ENCODE assay signal across 14 cellular contexts in genomic region chr19:40758491-40758890, GRCh38. TPM values are rescaled to one million over a fixed set of nuclear protein-coding genes. Genes with fewer than 3 reads are reported as not detected.
DNase-seq lines count a peak whose midpoint lies in the region; ATAC-seq and TF ChIP-seq lines count a peak whose summit lies in the region.
"Had no signal": no experiment of that assay in that cellular context is flagged by ENCODE, and none has a peak within 500 bp of the region (broad histone marks: within the 10 kb centered on the region; RNA-seq: fewer than 3 reads in every experiment).

No MANE protein-coding gene starts in this region.

- H2AFZ ChIP-seq in H9 (ENCODE audit: low read length) = no peak overlapping the region

- H3K79me1 ChIP-seq in H9 (ENCODE audit: insufficient read depth, low read depth, low read length, poor library complexity, severe bottlenecking) = peaks cover 17% of the 10 kb centered on the region

- peaks cover 62% of the 10 kb centered on the region for H3K4me1 Mint-ChIP-seq in activated naive CD8-positive, alpha-beta T cell (ENCODE audit: low read depth)
- peaks cover 82% of the 10 kb centered on the region for H3K4me1 Mint-ChIP-seq in activated naive CD8-positive, alpha-beta T cell treated with anti-CD3 and anti-CD28 coated beads, Interleukin-2, amount 50 U/mL, for 24 hours
- H3K4me1 Mint-ChIP-seq in H9 = peaks cover 14 to 15% of the 10 kb centered on the region in 2 experiments
- H3K4me1 Mint-ChIP-seq in activated T-helper 1 cell treated with anti-CD3 and anti-CD28 coated beads, Interleukin-12 subunit alpha, Interleukin-12 subunit beta, Interleukin-2, Interleukin-4 antibody, amounts not matched to agents 30 ng/mL and 10 ng/mL and 1 ng/mL, durations not matched to agents 14 hours and 24 hours and 36 hours (ENCODE audit: low read depth) = peaks cover 60% of the 10 kb centered on the region
- H3K4me1 Mint-ChIP-seq in stimulated activated naive B cell treated with anti-CD40 and anti-IgM and Interleukin-4, amounts not matched to agents 10 μg/mL and 1 μg/mL and 100 μg/mL, for 72 hours = peaks cover 39 to 63% of the 10 kb centered on the region in 2 donors

- no peak overlapping the region for H3K4me2 ChIP-seq in H9 (ENCODE audit: insufficient read depth, insufficient read length, low read length)

- no peak overlapping the region for H2BK15ac ChIP-seq in H9 (ENCODE audit: low read depth, low read length)

- DNase-seq in activated naive CD8-positive, alpha-beta T cell treated with anti-CD3 and anti-CD28 coated beads, Interleukin-2, amount 50 U/mL, for 24 hours = no peak
- no peak for DNase-seq in H9
- DNase-seq in activated T-helper 1 cell treated with anti-CD3 and anti-CD28 coated beads, Interleukin-12 subunit alpha, Interleukin-12 subunit beta, Interleukin-2, Interleukin-4 antibody, amounts not matched to agents 30 ng/mL and 10 ng/mL and 1 ng/mL, durations not matched to agents 14 hours and 24 hours and 36 hours (ENCODE audit: low spot score) = no peak
- DNase-seq in stimulated activated naive B cell treated with anti-CD40 and anti-IgM and Interleukin-4, amounts not matched to agents 10 μg/mL and 1 μg/mL and 100 μg/mL, for 72 hours = no peak
- no peak for DNase-seq in stimulated activated CD4-positive, alpha-beta T cell treated with anti-CD3 and anti-CD28 coated beads, Interleukin-4, amount 100 ng/mL, for 1 hour
- DNase-seq: BE2C; CD4-positive, alpha-beta memory T cell; DMS79; HCEC 1CT; NCI-H187 treated with DMSO at 0.1 percent for 48 hours; NCI-H345; RPMI8226 had no signal

- H3K23ac ChIP-seq in H9 (ENCODE audit: insufficient read length, low read depth, low read length) = no peak overlapping the region

- no peak overlapping the region for H3K18ac ChIP-seq in H9 (ENCODE audit: insufficient read length, low read depth, low read length)

- no peak overlapping the region for H3K56ac ChIP-seq in H9 (ENCODE audit: insufficient read length, low read depth, low read length)

- H3K27me3 Mint-ChIP-seq in activated naive CD8-positive, alpha-beta T cell = no peaks in the 10 kb centered on the region
- H3K27me3 Mint-ChIP-seq in activated naive CD8-positive, alpha-beta T cell treated with anti-CD3 and anti-CD28 coated beads, Interleukin-2, amount 50 U/mL, for 24 hours = no peaks in the 10 kb centered on the region
- no peaks in the 10 kb centered on the region for H3K27me3 Mint-ChIP-seq in H9 (ENCODE audit: low read depth)
- no peaks in the 10 kb centered on the region for H3K27me3 Mint-ChIP-seq in activated T-helper 1 cell treated with anti-CD3 and anti-CD28 coated beads, Interleukin-12 subunit alpha, Interleukin-12 subunit beta, Interleukin-2, Interleukin-4 antibody, amounts not matched to agents 30 ng/mL and 10 ng/mL and 1 ng/mL, durations not matched to agents 14 hours and 24 hours and 36 hours (ENCODE audit: insufficient read depth)
- H3K27me3 Mint-ChIP-seq in stimulated activated naive B cell treated with anti-CD40 and anti-IgM and Interleukin-4, amounts not matched to agents 10 μg/mL and 1 μg/mL and 100 μg/mL, for 72 hours = no peaks in the 10 kb centered on the region
- H3K27me3 Mint-ChIP-seq: CD4-positive, alpha-beta memory T cell had no signal

- no peaks in the 10 kb centered on the region; the same call in 1 of the 2 replicates for H3K27me3 ChIP-seq in H9 (ENCODE audit: insufficient read depth, low read length)
- H3K27me3 ChIP-seq: BE2C had no signal

- H4K20me1 ChIP-seq in H9 (ENCODE audit: control insufficient read depth, insufficient read depth, insufficient read length) = peaks cover 3% of the 10 kb centered on the region

- no peak overlapping the region for H3K14ac ChIP-seq in H9 (ENCODE audit: insufficient read depth, low read length)

- no CpG with 5 or more reads among the region's 3 CpGs for WGBS in H9 (ENCODE audit: extremely low coverage, insufficient read length, low lambda C conversion rate)

- no peak overlapping the region for H3T11ph ChIP-seq in H9 (ENCODE audit: low read length)

- H3K27ac ChIP-seq in H9 (ENCODE audit: insufficient read length, low read depth, low read length) = no peak overlapping the region

- peak overlapping the region; percentile 51 for H3K4me3 Mint-ChIP-seq in activated naive CD8-positive, alpha-beta T cell
- no peak overlapping the region for H3K4me3 Mint-ChIP-seq in activated naive CD8-positive, alpha-beta T cell treated with anti-CD3 and anti-CD28 coated beads, Interleukin-2, amount 50 U/mL, for 24 hours
- H3K4me3 Mint-ChIP-seq in H9 = no peak overlapping the region
- peak overlapping the region; percentile 23 for H3K4me3 Mint-ChIP-seq in activated T-helper 1 cell treated with anti-CD3 and anti-CD28 coated beads, Interleukin-12 subunit alpha, Interleukin-12 subunit beta, Interleukin-2, Interleukin-4 antibody, amounts not matched to agents 30 ng/mL and 10 ng/mL and 1 ng/mL, durations not matched to agents 14 hours and 24 hours and 36 hours
- H3K4me3 Mint-ChIP-seq in stimulated activated naive B cell treated with anti-CD40 and anti-IgM and Interleukin-4, amounts not matched to agents 10 μg/mL and 1 μg/mL and 100 μg/mL, for 72 hours = no peak overlapping the region
- H3K4me3 Mint-ChIP-seq: CD4-positive, alpha-beta memory T cell had no signal

- H4K91ac ChIP-seq in H9 (ENCODE audit: insufficient read length, low read depth, low read length) = no peak overlapping the region

- H3K4ac ChIP-seq in H9 (ENCODE audit: low read depth, low read length) = no peak overlapping the region

- peak overlapping the region; percentile 28 for H3K27ac Mint-ChIP-seq in activated naive CD8-positive, alpha-beta T cell
- H3K27ac Mint-ChIP-seq in activated naive CD8-positive, alpha-beta T cell treated with anti-CD3 and anti-CD28 coated beads, Interleukin-2, amount 50 U/mL, for 24 hours = no peak overlapping the region
- H3K27ac Mint-ChIP-seq in H9 = peak overlapping the region in 2 of 3 experiments; percentile 24 to 42; a peak in 2 of 7 replicates
- peak overlapping the region; percentile 15 for H3K27ac Mint-ChIP-seq in activated T-helper 1 cell treated with anti-CD3 and anti-CD28 coated beads, Interleukin-12 subunit alpha, Interleukin-12 subunit beta, Interleukin-2, Interleukin-4 antibody, amounts not matched to agents 30 ng/mL and 10 ng/mL and 1 ng/mL, durations not matched to agents 14 hours and 24 hours and 36 hours
- H3K27ac Mint-ChIP-seq in stimulated activated naive B cell treated with anti-CD40 and anti-IgM and Interleukin-4, amounts not matched to agents 10 μg/mL and 1 μg/mL and 100 μg/mL, for 72 hours = peak overlapping the region; percentile 31

- H3K9me3 ChIP-seq in H9 (ENCODE audit: control insufficient read depth, low read depth, low read length) = no peaks in the 10 kb centered on the region
- H3K9me3 ChIP-seq: BE2C had no signal

- no peaks in the 10 kb centered on the region for H3K4me1 ChIP-seq in H9 (ENCODE audit: insufficient read depth, low read length)
- H3K4me1 ChIP-seq: BE2C had no signal

- no peak overlapping the region for H2BK12ac ChIP-seq in H9 (ENCODE audit: insufficient read length, low read depth, low read length)

- no peak for TF ChIP-seq CTCF in H9 (conservative IDR thresholded peaks at IDR 0.05)

- H4K8ac ChIP-seq in H9 (replicated peaks; ENCODE audit: insufficient read length, low read depth, low read length) = no peak overlapping the region

- H2AK5ac ChIP-seq in H9 (ENCODE audit: insufficient read length, low read length) = no peak overlapping the region

- no peak overlapping the region for H2BK20ac ChIP-seq in H9 (ENCODE audit: low read depth, low read length, poor library complexity, severe bottlenecking)

- no peak overlapping the region for H3K9ac ChIP-seq in H9 (ENCODE audit: extremely low read depth, insufficient read length, low read length)

- H3K79me2 ChIP-seq in H9 (ENCODE audit: insufficient read depth, low read length) = peaks cover 25% of the 10 kb centered on the region; the same call in 1 of the 2 replicates

- no peak for ATAC-seq in activated naive CD8-positive, alpha-beta T cell treated with anti-CD3 and anti-CD28 coated beads, Interleukin-2, amount 50 U/mL, for 24 hours
- no peak for ATAC-seq in stimulated activated naive B cell treated with anti-CD40 and anti-IgM and Interleukin-4, amounts not matched to agents 10 μg/mL and 1 μg/mL and 100 μg/mL, for 72 hours (replicated peaks)
- no peak for ATAC-seq in GM21717 (IDR thresholded peaks at IDR 0.05; ENCODE audit: unreplicated experiment)

- H3K23me2 ChIP-seq in H9 (ENCODE audit: insufficient read length, low read depth, low read length, poor library complexity, severe bottlenecking) = no peaks in the 10 kb centered on the region

- intact Hi-C loops in activated T-helper 1 cell treated with anti-CD3 and anti-CD28 coated beads, Interleukin-12 subunit alpha, Interleukin-12 subunit beta, Interleukin-2, Interleukin-4 antibody, amounts not matched to agents 30 ng/mL and 10 ng/mL and 1 ng/mL, durations not matched to agents 14 hours and 24 hours and 36 hours (cut with micrococcal nuclease) = loop anchor here (10.0 kb wide), 1 partner anchor 474 kb away; the partner anchor contains the start of gene AKT2

- H4K5ac ChIP-seq in H9 (ENCODE audit: insufficient read length, low read depth, low read length) = no peak overlapping the region

- no peaks in the 10 kb centered on the region for H3K9me3 Mint-ChIP-seq in activated naive CD8-positive, alpha-beta T cell (ENCODE audit: low read depth)
- no peaks in the 10 kb centered on the region for H3K9me3 Mint-ChIP-seq in activated naive CD8-positive, alpha-beta T cell treated with anti-CD3 and anti-CD28 coated beads, Interleukin-2, amount 50 U/mL, for 24 hours
- H3K9me3 Mint-ChIP-seq in H9 = no peaks in the 10 kb centered on the region
- no peaks in the 10 kb centered on the region for H3K9me3 Mint-ChIP-seq in activated T-helper 1 cell treated with anti-CD3 and anti-CD28 coated beads, Interleukin-12 subunit alpha, Interleukin-12 subunit beta, Interleukin-2, Interleukin-4 antibody, amounts not matched to agents 30 ng/mL and 10 ng/mL and 1 ng/mL, durations not matched to agents 14 hours and 24 hours and 36 hours
- H3K9me3 Mint-ChIP-seq in stimulated activated naive B cell treated with anti-CD40 and anti-IgM and Interleukin-4, amounts not matched to agents 10 μg/mL and 1 μg/mL and 100 μg/mL, for 72 hours = no peaks in the 10 kb centered on the region
- H3K9me3 Mint-ChIP-seq: CD4-positive, alpha-beta memory T cell had no signal

- H2BK120ac ChIP-seq in H9 (ENCODE audit: low read depth, low read length, poor library complexity, severe bottlenecking) = no peak overlapping the region

- H2BK5ac ChIP-seq in H9 (ENCODE audit: insufficient read length, low read length) = no peak overlapping the region

- H3K36me3 Mint-ChIP-seq in activated naive CD8-positive, alpha-beta T cell = peaks cover 18% of the 10 kb centered on the region
- peaks cover 80% of the 10 kb centered on the region for H3K36me3 Mint-ChIP-seq in activated naive CD8-positive, alpha-beta T cell treated with anti-CD3 and anti-CD28 coated beads, Interleukin-2, amount 50 U/mL, for 24 hours (ENCODE audit: low read depth)
- H3K36me3 Mint-ChIP-seq in H9 (ENCODE audit: insufficient read depth in 1 of 3, low read depth in 3 of 3) = peaks cover 69 to 93% (median 86%) of the 10 kb centered on the region in 3 experiments
- H3K36me3 Mint-ChIP-seq in activated T-helper 1 cell treated with anti-CD3 and anti-CD28 coated beads, Interleukin-12 subunit alpha, Interleukin-12 subunit beta, Interleukin-2, Interleukin-4 antibody, amounts not matched to agents 30 ng/mL and 10 ng/mL and 1 ng/mL, durations not matched to agents 14 hours and 24 hours and 36 hours (ENCODE audit: low read depth) = peaks cover 68% of the 10 kb centered on the region
- peaks cover 66 to 77% of the 10 kb centered on the region in 2 donors for H3K36me3 Mint-ChIP-seq in stimulated activated naive B cell treated with anti-CD40 and anti-IgM and Interleukin-4, amounts not matched to agents 10 μg/mL and 1 μg/mL and 100 μg/mL, for 72 hours

RNA-seq across cellular contexts. Expression of gene SNRPA, which starts 7.5 kb away (rescaled TPM):
- 199 and 225 TPM in 2 replicates for total RNA-seq in H9 (2021)
- total RNA-seq in activated T-helper 1 cell treated with anti-CD3 and anti-CD28 coated beads, Interleukin-12 subunit alpha, Interleukin-12 subunit beta, Interleukin-2, Interleukin-4 antibody, amounts not matched to agents 30 ng/mL and 10 ng/mL and 1 ng/mL, durations not matched to agents 14 hours and 24 hours and 36 hours = 243 and 245 TPM in 2 replicates

RNA-seq across cellular contexts. Expression of gene ACTMAP, which starts 8.2 kb away (rescaled TPM):
- total RNA-seq in H9 (2021) = 27.7 and 31.5 TPM in 2 replicates
- total RNA-seq in activated T-helper 1 cell treated with anti-CD3 and anti-CD28 coated beads, Interleukin-12 subunit alpha, Interleukin-12 subunit beta, Interleukin-2, Interleukin-4 antibody, amounts not matched to agents 30 ng/mL and 10 ng/mL and 1 ng/mL, durations not matched to agents 14 hours and 24 hours and 36 hours = 9.5 and 10.0 TPM in 2 replicates

RNA-seq across cellular contexts. Expression of gene MIA, which starts 16.8 kb away (rescaled TPM):
- not detected in 2 replicates for total RNA-seq in H9 (2021)
- total RNA-seq in activated T-helper 1 cell treated with anti-CD3 and anti-CD28 coated beads, Interleukin-12 subunit alpha, Interleukin-12 subunit beta, Interleukin-2, Interleukin-4 antibody, amounts not matched to agents 30 ng/mL and 10 ng/mL and 1 ng/mL, durations not matched to agents 14 hours and 24 hours and 36 hours = 0.91 TPM in 1 of 2 replicates, not detected in the other

RNA-seq across cellular contexts. Expression of gene RAB4B, which starts 19.6 kb away (rescaled TPM):
- 22.6 and 26.8 TPM in 2 replicates for total RNA-seq in H9 (2021)
- total RNA-seq in activated T-helper 1 cell treated with anti-CD3 and anti-CD28 coated beads, Interleukin-12 subunit alpha, Interleukin-12 subunit beta, Interleukin-2, Interleukin-4 antibody, amounts not matched to agents 30 ng/mL and 10 ng/mL and 1 ng/mL, durations not matched to agents 14 hours and 24 hours and 36 hours = 40.6 and 45.5 TPM in 2 replicates

RNA-seq across cellular contexts. Expression of gene EGLN2, which starts 40.5 kb away (rescaled TPM):
- total RNA-seq in H9 (2021) = 126 and 131 TPM in 2 replicates
- 100 and 104 TPM in 2 replicates for total RNA-seq in activated T-helper 1 cell treated with anti-CD3 and anti-CD28 coated beads, Interleukin-12 subunit alpha, Interleukin-12 subunit beta, Interleukin-2, Interleukin-4 antibody, amounts not matched to agents 30 ng/mL and 10 ng/mL and 1 ng/mL, durations not matched to agents 14 hours and 24 hours and 36 hours

Comparison
In these comparisons a context has a peak if more than half of its experiments do, and no peak if none do; other contexts are left out.
1. H3K4me3 Mint-ChIP-seq: peak in activated naive CD8-positive, alpha-beta T cell (single experiment) and activated T-helper 1 cell treated with anti-CD3 and anti-CD28 coated beads, Interleukin-12 subunit alpha, Interleukin-12 subunit beta, Interleukin-2, Interleukin-4 antibody, amounts not matched to agents 30 ng/mL and 10 ng/mL and 1 ng/mL, durations not matched to agents 14 hours and 24 hours and 36 hours (single experiment); none in activated naive CD8-positive, alpha-beta T cell treated with anti-CD3 and anti-CD28 coated beads, Interleukin-2, amount 50 U/mL, for 24 hours (single experiment), H9 (0 of 2) and stimulated activated naive B cell treated with anti-CD40 and anti-IgM and Interleukin-4, amounts not matched to agents 10 μg/mL and 1 μg/mL and 100 μg/mL, for 72 hours (0 of 2).